In genomic region chr1:231507476-231508355, GRCh38 we compare ENCODE assay signal across 10 cellular contexts. TPM values are rescaled to one million over a fixed set of nuclear protein-coding genes. Genes with fewer than 3 reads are reported as not detected.
DNase-seq lines count a peak whose midpoint lies in the region; ATAC-seq, FAIRE-seq and TF ChIP-seq lines count a peak whose summit lies in the region.
"Had no signal": no experiment of that assay in that cellular context is flagged by ENCODE, and none has a peak within 500 bp of the region (broad histone marks: within the 10 kb centered on the region; RNA-seq: fewer than 3 reads in every experiment).

No MANE protein-coding gene starts in this region.

- ATAC-seq in HG02642 (IDR thresholded peaks at IDR 0.05; ENCODE audit: poor library complexity, unreplicated experiment) (peak; percentile 51), pancreas (no peak)

- TF ChIP-seq CTCF in LNCaP clone FGC (IDR thresholded peaks at IDR 0.05; ENCODE audit: control insufficient read depth, extremely low read depth, insufficient read depth) (no peak), pancreas (IDR thresholded peaks at IDR 0.05) (no peak)

- peaks cover 6% of the 10 kb centered on the region for H3K4me1 Mint-ChIP-seq in activated CD4-positive, alpha-beta T cell treated with anti-CD3 and anti-CD28 coated beads, Interleukin-2, amount 10 ng/mL, durations not matched to agents 24 days and 14 days
- H3K4me1 Mint-ChIP-seq: brain had no signal

- H3K36me3 ChIP-seq in skeletal muscle tissue (ENCODE audit: control insufficient read depth in 3 of 3, insufficient read depth in 3 of 3, low read length in 3 of 3) (no peaks in the 10 kb centered on the region), pancreas (no peaks in the 10 kb centered on the region)
- H3K36me3 ChIP-seq: thoracic aorta had no signal

- intact Hi-C loops in activated CD4-positive, alpha-beta T cell treated with anti-CD3 and anti-CD28 coated beads, Interleukin-2, amount 10 ng/mL, durations not matched to agents 24 days and 14 days (cut with micrococcal nuclease) = no loop called here
- intact Hi-C loops in pancreas (cut with DNase I) = no loop called here

- peaks cover 20% of the 10 kb centered on the region for H3K27me3 Mint-ChIP-seq in activated CD4-positive, alpha-beta T cell treated with anti-CD3 and anti-CD28 coated beads, Interleukin-2, amount 10 ng/mL, durations not matched to agents 24 days and 14 days

- H3K4me3 ChIP-seq in LNCaP clone FGC (ENCODE audit: low read depth, low read length) = no peak overlapping the region
- H3K4me3 ChIP-seq in skeletal muscle tissue (ENCODE audit: low read length in 3 of 3) = no peak overlapping the region
- no peak overlapping the region for H3K4me3 ChIP-seq in pancreas
- H3K4me3 ChIP-seq: thoracic aorta had no signal

- no peak overlapping the region for H3K27ac Mint-ChIP-seq in activated CD4-positive, alpha-beta T cell treated with anti-CD3 and anti-CD28 coated beads, Interleukin-2, amount 10 ng/mL, durations not matched to agents 24 days and 14 days
- H3K27ac Mint-ChIP-seq: brain had no signal

- no peaks in the 10 kb centered on the region for H3K36me3 Mint-ChIP-seq in activated CD4-positive, alpha-beta T cell treated with anti-CD3 and anti-CD28 coated beads, Interleukin-2, amount 10 ng/mL, durations not matched to agents 24 days and 14 days (ENCODE audit: low read depth)
- H3K36me3 Mint-ChIP-seq: brain had no signal

- peak overlapping the region in 1 of 3 donors; percentile 26 for H3K9ac ChIP-seq in skeletal muscle tissue (ENCODE audit: low read depth in 1 of 3, low read length in 3 of 3)

- H3K27ac ChIP-seq in skeletal muscle tissue (ENCODE audit: low read depth, low read length) (peak overlapping the region; percentile 72), pancreas (no peak overlapping the region)
- H3K27ac ChIP-seq: thoracic aorta had no signal

- H3K4me3 Mint-ChIP-seq in activated CD4-positive, alpha-beta T cell treated with anti-CD3 and anti-CD28 coated beads, Interleukin-2, amount 10 ng/mL, durations not matched to agents 24 days and 14 days = no peak overlapping the region
- H3K4me3 Mint-ChIP-seq: brain had no signal

- H3K4me1 ChIP-seq in skeletal muscle tissue (ENCODE audit: control insufficient read depth in 3 of 3, insufficient read depth in 3 of 3, low read length in 3 of 3) = peaks cover 0 to 16% (median 8%) of the 10 kb centered on the region in 3 donors
- H3K4me1 ChIP-seq in pancreas = no peaks in the 10 kb centered on the region

- WGBS in pancreas, 2 donors = 66 to 69% methylated on average over 9 of the region's 9 CpGs

- no peaks in the 10 kb centered on the region for H3K9me3 ChIP-seq in skeletal muscle tissue (ENCODE audit: control insufficient read depth in 3 of 3, low read length in 3 of 3)
- H3K9me3 ChIP-seq in pancreas = no peaks in the 10 kb centered on the region
- H3K9me3 ChIP-seq: thoracic aorta had no signal

- peaks cover 8% of the 10 kb centered on the region for H3K9me3 Mint-ChIP-seq in activated CD4-positive, alpha-beta T cell treated with anti-CD3 and anti-CD28 coated beads, Interleukin-2, amount 10 ng/mL, durations not matched to agents 24 days and 14 days

- DNase-seq in activated CD4-positive, alpha-beta T cell treated with anti-CD3 and anti-CD28 coated beads, Interleukin-2, amount 10 ng/mL, durations not matched to agents 24 days and 14 days = peak; percentile 47
- no peak for DNase-seq in activated CD4-positive, alpha-beta T cell treated with anti-CD3 and anti-CD28 coated beads for 1 hour
- DNase-seq in LNCaP clone FGC (ENCODE audit: low read depth) = peak; percentile 40
- no peak for DNase-seq in DMS79 treated with DMSO at 0.1 percent for 48 hours (lab: John Stamatoyannopoulos, UW)
- DNase-seq in NCI-H1417 treated with DMSO at 0.1 percent for 48 hours (lab: John Stamatoyannopoulos, UW) = no peak
- no peak for DNase-seq in pancreas

- H3K27me3 ChIP-seq in skeletal muscle tissue (ENCODE audit: control insufficient read depth in 3 of 3, insufficient read depth in 3 of 3, low read length in 3 of 3) (no peaks in the 10 kb centered on the region), pancreas (no peaks in the 10 kb centered on the region)

- no peak for FAIRE-seq in pancreas (lab: Jason Lieb, UNC)

RNA-seq across cellular contexts. Expression of gene TSNAX, which starts 20.8 kb away (rescaled TPM):
- total RNA-seq in activated CD4-positive, alpha-beta T cell treated with anti-CD3 and anti-CD28 coated beads, Interleukin-2, amount 10 ng/mL, durations not matched to agents 24 days and 14 days = 41.4 and 42.7 TPM in 2 replicates
- total RNA-seq in skeletal muscle tissue = 27.7 TPM
- total RNA-seq in pancreas = 10 to 100 TPM in 4 of 6 donors, 1 to 10 TPM in 2; 8.4 to 18.2 (median 15.0) TPM
- 10 to 100 TPM in 1 of 2 donors, 1 to 10 TPM in 1; 5.1 to 16.4 TPM for polyA plus RNA-seq in pancreas

Comparison
In these comparisons a context has a peak if more than half of its experiments do, and no peak if none do; other contexts are left out.
1. DNase-seq: peak in activated CD4-positive, alpha-beta T cell treated with anti-CD3 and anti-CD28 coated beads, Interleukin-2, amount 10 ng/mL, durations not matched to agents 24 days and 14 days (single experiment) and LNCaP clone FGC (single experiment); none in activated CD4-positive, alpha-beta T cell treated with anti-CD3 and anti-CD28 coated beads for 1 hour (single experiment), DMS79 treated with DMSO at 0.1 percent for 48 hours (single experiment), NCI-H1417 treated with DMSO at 0.1 percent for 48 hours (single experiment) and pancreas (0 of 6).